1 cellular context compared by ENCODE assay signal in the genomic region with DNA sequence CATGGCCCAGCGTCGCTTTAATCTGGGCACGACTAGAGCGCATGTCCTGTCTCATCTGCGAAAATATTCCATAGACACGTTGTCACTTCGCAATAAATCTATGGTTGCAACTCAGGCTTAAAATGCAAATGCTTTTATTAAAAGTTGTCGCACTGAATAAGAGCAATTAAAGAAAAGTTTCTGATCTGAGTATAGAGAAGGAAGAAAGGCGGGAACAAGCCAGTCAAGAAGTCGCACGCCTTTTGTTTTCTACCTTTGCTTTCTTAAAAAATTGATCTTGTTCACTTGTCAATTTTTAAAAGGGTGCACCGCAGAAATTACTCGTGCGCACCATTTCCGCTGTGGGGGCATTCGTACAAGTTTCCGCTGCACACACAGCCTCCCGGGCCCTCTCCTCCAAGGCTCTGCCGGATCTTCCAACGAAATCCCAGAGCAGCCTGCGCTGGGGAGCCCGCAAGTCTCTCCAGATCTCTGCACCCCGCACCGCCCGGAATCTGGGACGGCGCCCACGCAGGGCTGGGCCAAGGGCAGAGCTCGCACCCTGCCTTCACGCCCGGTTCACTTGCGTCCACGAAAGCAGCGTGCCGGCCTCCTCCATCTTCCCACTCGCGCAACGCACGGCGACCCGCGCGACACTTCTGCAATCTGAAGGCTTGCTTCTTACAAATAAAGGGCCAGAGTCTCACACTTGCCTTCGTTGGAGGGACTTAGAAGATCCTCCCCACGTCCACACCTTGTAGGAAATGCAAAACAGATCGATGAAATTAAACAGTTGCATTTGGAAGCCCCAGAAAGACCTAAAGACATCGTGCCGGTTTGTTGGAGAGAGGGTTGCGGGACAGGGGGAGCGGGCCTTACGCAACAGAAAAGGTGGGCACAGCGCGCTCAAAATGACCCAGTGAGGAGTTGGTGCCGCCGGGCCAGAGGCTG.
A peak's percentile ranks its signal among the peaks of the same experiment; 100 is the strongest.
TF ChIP-seq lines count a peak whose summit lies in the region.

No MANE protein-coding gene starts in this region.

TF ChIP-seq in H1, 55 proteins besides CTCF, POLR2A, EP300 and RAD21:
- TF ChIP-seq CEBPB (IDR thresholded peaks at IDR 0.05; ENCODE audit: low read depth, low read length) (peak; percentile 64), TEAD4 (IDR thresholded peaks at IDR 0.05; ENCODE audit: low read depth, low read length) (no peak), CBX8 (IDR thresholded peaks at IDR 0.05; ENCODE audit: borderline replicate concordance, low read depth, low read length) (0 out of 2 replicates have a peak, but pooled peaks have one; percentile 42), RNF2 (IDR thresholded peaks at IDR 0.05; ENCODE audit: borderline replicate concordance, low read depth, low read length, missing control alignments, poor library complexity, severe bottlenecking) (peak; percentile 97), KDM4A (IDR thresholded peaks at IDR 0.05; ENCODE audit: low read depth, low read length, severe bottlenecking) (peak; percentile 14), SUZ12 (IDR thresholded peaks at IDR 0.05; ENCODE audit: low read length) (peak; percentile 98), EZH2 (IDR thresholded peaks at IDR 0.05; ENCODE audit: low read depth, low read length, severe bottlenecking) (peak; percentile 97), GABPA (IDR thresholded peaks at IDR 0.05; ENCODE audit: borderline replicate concordance, insufficient read depth, low read length) (0 out of 2 replicates have a peak, but pooled peaks have one; percentile 8)
- TF ChIP-seq, protein P1, sequence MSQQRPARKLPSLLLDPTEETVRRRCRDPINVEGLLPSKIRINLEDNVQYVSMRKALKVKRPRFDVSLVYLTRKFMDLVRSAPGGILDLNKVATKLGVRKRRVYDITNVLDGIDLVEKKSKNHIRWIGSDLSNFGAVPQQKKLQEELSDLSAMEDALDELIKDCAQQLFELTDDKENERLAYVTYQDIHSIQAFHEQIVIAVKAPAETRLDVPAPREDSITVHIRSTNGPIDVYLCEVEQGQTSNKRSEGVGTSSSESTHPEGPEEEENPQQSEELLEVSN (IDR thresholded peaks at IDR 0.05), result peak; percentile 71; the same call in 1 of the 2 replicates
- TF ChIP-seq, protein P2, sequence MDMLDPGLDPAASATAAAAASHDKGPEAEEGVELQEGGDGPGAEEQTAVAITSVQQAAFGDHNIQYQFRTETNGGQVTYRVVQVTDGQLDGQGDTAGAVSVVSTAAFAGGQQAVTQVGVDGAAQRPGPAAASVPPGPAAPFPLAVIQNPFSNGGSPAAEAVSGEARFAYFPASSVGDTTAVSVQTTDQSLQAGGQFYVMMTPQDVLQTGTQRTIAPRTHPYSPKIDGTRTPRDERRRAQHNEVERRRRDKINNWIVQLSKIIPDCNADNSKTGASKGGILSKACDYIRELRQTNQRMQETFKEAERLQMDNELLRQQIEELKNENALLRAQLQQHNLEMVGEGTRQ (IDR thresholded peaks at IDR 0.05; ENCODE audit: low read length), result no peak
TF ChIP-seq in H1: peak in this region for 8.
